Comparison of ENCODE assay signal across 29 cellular contexts in genomic region chr14:93703941-93704340, GRCh38.
"Had no signal": no experiment of that assay in that cellular context is flagged by ENCODE, and none has a peak within 500 bp of the region (broad histone marks: within the 10 kb centered on the region; RNA-seq: fewer than 3 reads in every experiment).

No MANE protein-coding gene starts in this region.

- H3K4me3 ChIP-seq: pancreas, prostate gland, right atrium auricular region, right lobe of liver, sigmoid colon, stomach, thoracic aorta, tibial artery, transverse colon, upper lobe of right lung, uterus had no signal

- H3K27ac ChIP-seq: neutrophil, pancreas, prostate gland, right atrium auricular region, right lobe of liver, sigmoid colon, stomach, thoracic aorta, tibial artery, transverse colon, upper lobe of right lung, uterus had no signal

- H3K4me3 Mint-ChIP-seq: naive B cell; naive thymus-derived CD8-positive, alpha-beta T cell; natural killer cell treated with Interleukin-12 subunit alpha and Interleukin-12 subunit beta and Interleukin-15 and Interleukin-18, amount 100 ng/mL, for 72 hours; nephron progenitor cell; neural crest cell; stimulated activated effector memory CD8-positive, alpha-beta T cell treated with anti-CD3 and anti-CD28 coated beads, Interleukin-12 subunit alpha, Interleukin-12 subunit beta, amount 100 ng/mL, for 72 hours; stimulated activated naive B cell treated with anti-CD40 and anti-IgM and Interleukin-4, amounts not matched to agents 10 μg/mL and 1 μg/mL and 100 μg/mL, for 72 hours; stimulated activated naive CD8-positive, alpha-beta T cell treated with anti-CD3 and anti-CD28 coated beads, Interleukin-15, Interleukin-2, amounts not matched to agents 100 ng/mL and 50 ng/mL, for 24 hours; type B pancreatic cell had no signal

- H3K9me3 ChIP-seq: neutrophil, pancreas, prostate gland, right lobe of liver, sigmoid colon, thoracic aorta, transverse colon, upper lobe of right lung, uterus had no signal

- H3K9me3 Mint-ChIP-seq: natural killer cell treated with Interleukin-12 subunit alpha and Interleukin-12 subunit beta and Interleukin-15 and Interleukin-18, amount 100 ng/mL, for 72 hours; neural crest cell; type B pancreatic cell had no signal

- H3K4me1 Mint-ChIP-seq: naive B cell; naive thymus-derived CD8-positive, alpha-beta T cell; nephron progenitor cell; stimulated activated effector memory CD8-positive, alpha-beta T cell treated with anti-CD3 and anti-CD28 coated beads, Interleukin-12 subunit alpha, Interleukin-12 subunit beta, amount 100 ng/mL, for 72 hours; stimulated activated naive B cell treated with anti-CD40 and anti-IgM and Interleukin-4, amounts not matched to agents 10 μg/mL and 1 μg/mL and 100 μg/mL, for 72 hours had no signal

- H3K27me3 ChIP-seq: neutrophil, pancreas, right atrium auricular region, right lobe of liver, sigmoid colon, stomach, transverse colon, upper lobe of right lung, uterus had no signal

- H3K27ac Mint-ChIP-seq: naive thymus-derived CD8-positive, alpha-beta T cell; natural killer cell treated with Interleukin-12 subunit alpha and Interleukin-12 subunit beta and Interleukin-15 and Interleukin-18, amount 100 ng/mL, for 72 hours; nephron progenitor cell; stimulated activated effector memory CD8-positive, alpha-beta T cell treated with anti-CD3 and anti-CD28 coated beads, Interleukin-12 subunit alpha, Interleukin-12 subunit beta, amount 100 ng/mL, for 72 hours; stimulated activated naive B cell treated with anti-CD40 and anti-IgM and Interleukin-4, amounts not matched to agents 10 μg/mL and 1 μg/mL and 100 μg/mL, for 72 hours; stimulated activated naive CD8-positive, alpha-beta T cell treated with anti-CD3 and anti-CD28 coated beads, Interleukin-15, Interleukin-2, amounts not matched to agents 100 ng/mL and 50 ng/mL, for 24 hours; type B pancreatic cell had no signal

- H3K4me1 ChIP-seq: pancreas, prostate gland, right lobe of liver, sigmoid colon, stomach, tibial artery, upper lobe of right lung, uterus had no signal

- DNase-seq: naive B cell; naive thymus-derived CD8-positive, alpha-beta T cell; nephron progenitor cell; nucleus accumbens; pancreas; retina; right lobe of liver; sigmoid colon; small intestine; stimulated activated CD4-positive, alpha-beta T cell treated with anti-CD3 and anti-CD28 coated beads, Interleukin-15, amount 100 ng/mL, for 24 hours; stimulated activated CD4-positive, alpha-beta T cell treated with anti-CD3 and anti-CD28 coated beads, Interleukin-2, amount 100 ng/mL, for 24 hours; stimulated activated CD4-positive, alpha-beta T cell treated with anti-CD3 and anti-CD28 coated beads, Interleukin-2, amount 100 ng/mL, for 48 hours; stimulated activated CD4-positive, alpha-beta T cell treated with anti-CD3 and anti-CD28 coated beads, Interleukin-4, amount 100 ng/mL, for 24 hours; stimulated activated naive B cell treated with anti-CD40 and anti-IgM and Interleukin-4, amounts not matched to agents 10 μg/mL and 1 μg/mL and 100 μg/mL, for 72 hours; stimulated activated naive CD4-positive, alpha-beta T cell treated with Interleukin-2 at 50 U/mL for 16 hours; stomach; transverse colon; upper lobe of right lung; uterus had no signal

- H3K36me3 ChIP-seq: neutrophil, pancreas, prostate gland, right atrium auricular region, right lobe of liver, sigmoid colon, stomach, thoracic aorta, tibial artery, transverse colon, upper lobe of right lung, uterus had no signal

- H3K36me3 Mint-ChIP-seq: naive B cell; stimulated activated effector memory CD8-positive, alpha-beta T cell treated with anti-CD3 and anti-CD28 coated beads, Interleukin-12 subunit alpha, Interleukin-12 subunit beta, amount 100 ng/mL, for 72 hours; type B pancreatic cell had no signal
